In the genomic region with DNA sequence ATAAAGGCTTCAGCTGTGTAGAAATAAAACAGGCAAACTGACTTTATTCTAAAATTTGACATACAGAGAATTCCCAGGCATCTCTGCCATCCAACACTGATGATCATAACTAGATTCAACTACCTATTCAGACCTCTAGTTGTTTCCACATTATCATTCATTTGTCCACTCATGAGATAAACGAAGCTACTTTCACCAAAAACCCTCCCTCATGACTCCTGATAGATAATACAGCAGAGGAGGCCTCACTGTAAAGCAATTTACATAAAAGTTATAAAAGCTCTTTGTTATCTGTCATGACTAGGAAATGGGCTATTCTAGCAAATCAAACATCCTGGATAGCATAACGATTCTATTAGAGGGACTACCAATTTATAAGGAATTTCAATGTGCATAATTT, we compare ENCODE assay signal across 17 cellular contexts. TPM values are rescaled to one million over a fixed set of nuclear protein-coding genes. Genes with fewer than 3 reads are reported as not detected.
DNase-seq lines count a peak whose midpoint lies in the region; ATAC-seq and TF ChIP-seq lines count a peak whose summit lies in the region.
"Had no signal": no experiment of that assay in that cellular context is flagged by ENCODE, and none has a peak within 500 bp of the region (broad histone marks: within the 10 kb centered on the region; RNA-seq: fewer than 3 reads in every experiment).

No MANE protein-coding gene starts in this region.

- H3K27ac Mint-ChIP-seq in T-cell (peak overlapping the region; percentile 88 to 96), WTC11 (no peak overlapping the region)
- H3K27ac Mint-ChIP-seq: mesothelial cell of epicardium had no signal

- H3K9me2 ChIP-seq in DOHH2 (replicated peaks; ENCODE audit: control insufficient read depth, low read length): no peaks in the 10 kb centered on the region

- H3K4me3 ChIP-seq in ACC112 (ENCODE audit: low read depth, low read length): no peak overlapping the region
- H3K4me3 ChIP-seq in DOHH2 (ENCODE audit: low read length): no peak overlapping the region

- CTCF ChIA-PET in T-cell (lab: Charles Lee) (interaction anchor here (0.5 to 2.6 kb wide), 5 partner anchors 11 to 458 kb away, joined by 3 to 20 read pairs (median 3); a partner anchor contains a TSS), WTC11 (lab: Charles Lee) (interaction anchor here (1.2 kb wide), 1 partner anchor 102 kb away, joined by 3 read pairs; no protein-coding TSS in a partner anchor)

- H3K4me2 ChIP-seq in DOHH2 (ENCODE audit: low read length): peak overlapping the region; percentile 38

- TF ChIP-seq CTCF in DOHH2 (IDR thresholded peaks at IDR 0.05; ENCODE audit: low read depth, low read length, poor library complexity, severe bottlenecking) (no peak), WTC11 (IDR thresholded peaks at IDR 0.05) (no peak)

- POLR2A ChIA-PET in T-cell (lab: Charles Lee) (interaction anchor here in 1 of 2 donors (0.6 to 1.0 kb wide), 2 partner anchors 10 to 60 kb away, joined by 3 to 7 read pairs; no protein-coding TSS in a partner anchor), WTC11 (lab: Charles Lee) (no interaction called here)

- peaks cover 73% of the 10 kb centered on the region for H3K4me1 ChIP-seq in ACC112 (ENCODE audit: control insufficient read depth, insufficient read depth, low read length, unreplicated experiment)
- H3K4me1 ChIP-seq in DOHH2 (ENCODE audit: control insufficient read depth, low read length): peaks cover 38% of the 10 kb centered on the region

- ATAC-seq in T-cell (replicated peaks in 1 of 4): no peak
- ATAC-seq in GM21619 (IDR thresholded peaks at IDR 0.05; ENCODE audit: unreplicated experiment): no peak
- no peak for ATAC-seq in WTC11

- H3K27ac ChIP-seq in ACC112 (ENCODE audit: low read depth, low read length): peak overlapping the region; percentile 60
- no peak overlapping the region for H3K27ac ChIP-seq in DOHH2 (ENCODE audit: low read depth, low read length)

- H3K9me3 Mint-ChIP-seq in T-cell (no peaks in the 10 kb centered on the region), WTC11 (no peaks in the 10 kb centered on the region)
- H3K9me3 Mint-ChIP-seq: mesothelial cell of epicardium had no signal

- peak overlapping the region in 2 of 3 donors; percentile 9 to 54 for H3K4me3 Mint-ChIP-seq in T-cell
- no peak overlapping the region for H3K4me3 Mint-ChIP-seq in WTC11
- H3K4me3 Mint-ChIP-seq: mesothelial cell of epicardium had no signal

- H3K4me1 Mint-ChIP-seq in T-cell (peaks cover 82 to 88% (median 86%) of the 10 kb centered on the region in 3 donors), WTC11 (peaks cover 73% of the 10 kb centered on the region)

- no peaks in the 10 kb centered on the region for H3K9me3 ChIP-seq in DOHH2 (ENCODE audit: control insufficient read depth, insufficient read depth, low read length)

- H3K79me2 ChIP-seq in ACC112 (ENCODE audit: control insufficient read depth, insufficient read depth, low read length, unreplicated experiment): peaks cover 82% of the 10 kb centered on the region
- no peaks in the 10 kb centered on the region for H3K79me2 ChIP-seq in DOHH2 (ENCODE audit: control insufficient read depth, low read length)

- H3K36me3 Mint-ChIP-seq in T-cell (peaks cover 3% of the 10 kb centered on the region), WTC11 (no peaks in the 10 kb centered on the region)
- H3K36me3 Mint-ChIP-seq: mesothelial cell of epicardium had no signal

- no peak overlapping the region for H2AFZ ChIP-seq in ACC112 (ENCODE audit: low read length, unreplicated experiment)

- no peaks in the 10 kb centered on the region for H3K27me3 Mint-ChIP-seq in T-cell
- H3K27me3 Mint-ChIP-seq in WTC11 (ENCODE audit: low read depth): no peaks in the 10 kb centered on the region; the same call in none of the 2 replicates

- H3K27me3 ChIP-seq in ACC112 (ENCODE audit: insufficient read depth, low read length) (no peaks in the 10 kb centered on the region), DOHH2 (ENCODE audit: control insufficient read depth, low read length) (no peaks in the 10 kb centered on the region)

- DNase-seq in T-cell (no peak), globus pallidus (ENCODE audit: low spot score) (peak; percentile 48), WTC11 (ENCODE audit: low spot score) (no peak), ecto neural progenitor cell (ENCODE audit: low spot score) (no peak), iPS-NIHi7 (ENCODE audit: extremely low spot score) (no peak)
- DNase-seq: activated CD4-positive, alpha-beta T cell treated with anti-CD3 and anti-CD28 coated beads for 1 hour; activated effector memory CD4-positive, alpha-beta T cell treated with Interleukin-2 at 50 U/mL for 16 hours; AML-193; NCI-H1436 treated with DMSO at 0.1 percent for 48 hours; stimulated activated naive CD8-positive, alpha-beta T cell treated with anti-CD3 and anti-CD28 coated beads, Interleukin-15, Interleukin-2, amounts not matched to agents 100 U/mL and 50 U/mL, for 24 hours had no signal

- no peaks in the 10 kb centered on the region for H4K20me1 ChIP-seq in DOHH2 (ENCODE audit: control insufficient read depth, insufficient read depth, low read depth, low read length)

- H3F3A ChIP-seq in DOHH2 (ENCODE audit: control insufficient read depth, insufficient read depth): peaks cover 10% of the 10 kb centered on the region; the same call in 1 of the 2 replicates

- no peaks in the 10 kb centered on the region for H3K36me3 ChIP-seq in ACC112 (ENCODE audit: insufficient read depth, low read length)
- no peaks in the 10 kb centered on the region for H3K36me3 ChIP-seq in DOHH2 (ENCODE audit: control insufficient read depth, low read length)

TF ChIP-seq in WTC11, 78 proteins besides CTCF, POLR2A, EP300 and RAD21 (continues in another document):
- TF ChIP-seq NFYB (CRISPR knock-in tag; conservative IDR thresholded peaks at IDR 0.05; ENCODE audit: low read depth) (no peak), ESRRA (CRISPR knock-in tag; IDR thresholded peaks at IDR 0.05; ENCODE audit: borderline replicate concordance) (no peak)
- TF ChIP-seq, protein P1, sequence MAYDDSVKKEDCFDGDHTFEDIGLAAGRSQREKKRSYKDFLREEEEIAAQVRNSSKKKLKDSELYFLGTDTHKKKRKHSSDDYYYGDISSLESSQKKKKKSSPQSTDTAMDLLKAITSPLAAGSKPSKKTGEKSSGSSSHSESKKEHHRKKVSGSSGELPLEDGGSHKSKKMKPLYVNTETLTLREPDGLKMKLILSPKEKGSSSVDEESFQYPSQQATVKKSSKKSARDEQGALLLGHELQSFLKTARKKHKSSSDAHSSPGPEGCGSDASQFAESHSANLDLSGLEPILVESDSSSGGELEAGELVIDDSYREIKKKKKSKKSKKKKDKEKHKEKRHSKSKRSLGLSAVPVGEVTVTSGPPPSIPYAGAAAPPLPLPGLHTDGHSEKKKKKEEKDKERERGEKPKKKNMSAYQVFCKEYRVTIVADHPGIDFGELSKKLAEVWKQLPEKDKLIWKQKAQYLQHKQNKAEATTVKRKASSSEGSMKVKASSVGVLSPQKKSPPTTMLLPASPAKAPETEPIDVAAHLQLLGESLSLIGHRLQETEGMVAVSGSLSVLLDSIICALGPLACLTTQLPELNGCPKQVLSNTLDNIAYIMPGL (CRISPR knock-in tag; IDR thresholded peaks at IDR 0.05): no peak
- TF ChIP-seq, protein P2, sequence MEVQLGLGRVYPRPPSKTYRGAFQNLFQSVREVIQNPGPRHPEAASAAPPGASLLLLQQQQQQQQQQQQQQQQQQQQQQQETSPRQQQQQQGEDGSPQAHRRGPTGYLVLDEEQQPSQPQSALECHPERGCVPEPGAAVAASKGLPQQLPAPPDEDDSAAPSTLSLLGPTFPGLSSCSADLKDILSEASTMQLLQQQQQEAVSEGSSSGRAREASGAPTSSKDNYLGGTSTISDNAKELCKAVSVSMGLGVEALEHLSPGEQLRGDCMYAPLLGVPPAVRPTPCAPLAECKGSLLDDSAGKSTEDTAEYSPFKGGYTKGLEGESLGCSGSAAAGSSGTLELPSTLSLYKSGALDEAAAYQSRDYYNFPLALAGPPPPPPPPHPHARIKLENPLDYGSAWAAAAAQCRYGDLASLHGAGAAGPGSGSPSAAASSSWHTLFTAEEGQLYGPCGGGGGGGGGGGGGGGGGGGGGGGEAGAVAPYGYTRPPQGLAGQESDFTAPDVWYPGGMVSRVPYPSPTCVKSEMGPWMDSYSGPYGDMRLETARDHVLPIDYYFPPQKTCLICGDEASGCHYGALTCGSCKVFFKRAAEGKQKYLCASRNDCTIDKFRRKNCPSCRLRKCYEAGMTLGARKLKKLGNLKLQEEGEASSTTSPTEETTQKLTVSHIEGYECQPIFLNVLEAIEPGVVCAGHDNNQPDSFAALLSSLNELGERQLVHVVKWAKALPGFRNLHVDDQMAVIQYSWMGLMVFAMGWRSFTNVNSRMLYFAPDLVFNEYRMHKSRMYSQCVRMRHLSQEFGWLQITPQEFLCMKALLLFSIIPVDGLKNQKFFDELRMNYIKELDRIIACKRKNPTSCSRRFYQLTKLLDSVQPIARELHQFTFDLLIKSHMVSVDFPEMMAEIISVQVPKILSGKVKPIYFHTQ (CRISPR knock-in tag; IDR thresholded peaks at IDR 0.05): no peak
- TF ChIP-seq, protein P3, sequence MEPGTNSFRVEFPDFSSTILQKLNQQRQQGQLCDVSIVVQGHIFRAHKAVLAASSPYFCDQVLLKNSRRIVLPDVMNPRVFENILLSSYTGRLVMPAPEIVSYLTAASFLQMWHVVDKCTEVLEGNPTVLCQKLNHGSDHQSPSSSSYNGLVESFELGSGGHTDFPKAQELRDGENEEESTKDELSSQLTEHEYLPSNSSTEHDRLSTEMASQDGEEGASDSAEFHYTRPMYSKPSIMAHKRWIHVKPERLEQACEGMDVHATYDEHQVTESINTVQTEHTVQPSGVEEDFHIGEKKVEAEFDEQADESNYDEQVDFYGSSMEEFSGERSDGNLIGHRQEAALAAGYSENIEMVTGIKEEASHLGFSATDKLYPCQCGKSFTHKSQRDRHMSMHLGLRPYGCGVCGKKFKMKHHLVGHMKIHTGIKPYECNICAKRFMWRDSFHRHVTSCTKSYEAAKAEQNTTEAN (CRISPR knock-in tag; IDR thresholded peaks at IDR 0.05): no peak

RNA-seq across cellular contexts. Expression of a gene that starts 19.6 kb away (rescaled TPM):
- total RNA-seq in T-cell (10 to 100 TPM; 51.3 to 80.2 (median 74.1) TPM), WTC11 (2021) (26.6 to 30.3 TPM (median 27.8 TPM) in 3 replicates)

RNA-seq across cellular contexts. Expression of a gene that starts 36.6 kb away (rescaled TPM):
- total RNA-seq in T-cell (10 to 100 TPM; 14.6 to 29.9 (median 19.0) TPM), WTC11 (2021) (13.8 to 15.7 TPM (median 15.0 TPM) in 3 replicates)

RNA-seq across cellular contexts. Expression of a gene that starts 38.3 kb away (rescaled TPM):
- total RNA-seq in T-cell (not detected), WTC11 (2021) (not detected in 3 replicates)
- total RNA-seq: bronchial epithelial cell, mesothelial cell of epicardium, osteoblast, skeletal muscle tissue had no signal

RNA-seq across cellular contexts. Expression of a gene that starts 59.0 kb away (rescaled TPM):
- total RNA-seq in T-cell (10 to 100 TPM; 12.3 to 29.1 (median 17.8) TPM), WTC11 (2021) (44.7 to 52.2 TPM (median 51.0 TPM) in 3 replicates)
